9 cellular contexts compared by ENCODE assay signal in the genomic region with DNA sequence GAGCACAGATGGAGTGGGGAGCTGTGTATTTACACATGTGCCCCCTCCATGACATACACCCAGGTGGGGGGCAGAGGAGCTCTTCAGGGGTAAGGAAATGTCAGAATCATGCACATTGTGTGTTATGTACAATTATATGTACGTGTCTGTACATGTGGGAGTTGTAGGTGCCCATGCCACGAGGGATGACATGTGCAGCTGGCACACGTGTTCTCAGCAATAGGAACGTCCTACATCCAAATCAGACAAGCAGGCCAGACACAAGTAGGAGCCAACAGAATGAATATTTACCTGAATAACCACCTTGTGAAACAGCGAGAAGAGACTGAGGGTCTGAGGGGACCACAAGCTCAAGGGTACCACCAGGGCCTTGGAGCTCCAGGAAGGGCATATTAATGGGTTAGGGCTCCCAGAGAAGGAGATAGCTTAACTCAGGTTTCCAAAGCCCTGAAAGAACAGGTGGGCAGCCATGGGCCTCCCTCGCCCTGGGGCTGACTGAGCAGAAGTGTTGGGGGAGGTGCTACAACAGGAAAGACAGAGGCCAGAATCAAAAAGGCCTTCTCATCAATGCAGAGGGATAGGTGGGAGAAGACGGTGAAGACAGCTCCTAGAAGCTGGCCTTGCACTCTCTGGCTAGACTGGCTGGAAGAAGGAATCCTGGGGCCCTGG. TPM values are rescaled to one million over a fixed set of nuclear protein-coding genes. Genes with fewer than 3 reads are reported as not detected.
A peak's percentile ranks its signal among the peaks of the same experiment; 100 is the strongest.
DNase-seq lines count a peak whose midpoint lies in the region; ATAC-seq and TF ChIP-seq lines count a peak whose summit lies in the region.
"Had no signal": no experiment of that assay in that cellular context is flagged by ENCODE, and none has a peak within 500 bp of the region (broad histone marks: within the 10 kb centered on the region; RNA-seq: fewer than 3 reads in every experiment).

No MANE protein-coding gene starts in this region.

- no peaks in the 10 kb centered on the region for H3K9me3 ChIP-seq in T-helper 17 cell (ENCODE audit: control insufficient read depth, low read length, poor library complexity, severe bottlenecking)
- H3K9me3 ChIP-seq in suprapubic skin, result no peaks in the 10 kb centered on the region
- H3K9me3 ChIP-seq in OCI-LY7 (ENCODE audit: low read length), result no peaks in the 10 kb centered on the region
- H3K9me3 ChIP-seq: MG63 had no signal

- no peaks in the 10 kb centered on the region for H3K9me3 Mint-ChIP-seq in immature natural killer cell

- H3K4me2 ChIP-seq in OCI-LY7 (ENCODE audit: low read length), result no peak overlapping the region

- H4K20me1 ChIP-seq in OCI-LY7 (ENCODE audit: insufficient read depth, low read length), result no peaks in the 10 kb centered on the region

- TF ChIP-seq POLR2A in suprapubic skin (IDR thresholded peaks at IDR 0.05), result no peak

- H3K27me3 Mint-ChIP-seq in T-helper 17 cell, result peaks cover 16% of the 10 kb centered on the region
- H3K27me3 Mint-ChIP-seq in immature natural killer cell (ENCODE audit: low read depth in 3 of 3), result peaks cover 8 to 17% (median 11%) of the 10 kb centered on the region in 3 donors

- peaks cover 32% of the 10 kb centered on the region for H3K4me1 Mint-ChIP-seq in T-helper 17 cell
- H3K4me1 Mint-ChIP-seq in immature natural killer cell, result peaks cover 44 to 54% of the 10 kb centered on the region in 2 donors

- CTCF ChIA-PET in OCI-LY7 (lab: Charles Lee; ENCODE audit: unreplicated experiment), result no interaction called here

- H3K36me3 ChIP-seq in suprapubic skin (peaks cover 22% of the 10 kb centered on the region), OCI-LY7 (ENCODE audit: insufficient read depth, low read length) (no peaks in the 10 kb centered on the region)

- H3K4me3 ChIP-seq in suprapubic skin (peak overlapping the region; percentile 58), OCI-LY7 (ENCODE audit: low read depth, low read length, poor library complexity, severe bottlenecking) (no peak overlapping the region)
- H3K4me3 ChIP-seq: MG63 had no signal

- H2AFZ ChIP-seq in OCI-LY7 (ENCODE audit: low read length), result no peak overlapping the region

- no peak for TF ChIP-seq CTCF in suprapubic skin (IDR thresholded peaks at IDR 0.05)
- TF ChIP-seq CTCF in GM13976 (IDR thresholded peaks at IDR 0.05; ENCODE audit: borderline replicate concordance, control extremely low read depth, extremely low read depth, insufficient read depth, missing control alignments), result no peak
- TF ChIP-seq CTCF in OCI-LY7 (conservative IDR thresholded peaks at IDR 0.05; ENCODE audit: low read length), result no peak

- POLR2A ChIA-PET in OCI-LY7 (lab: Charles Lee), result no interaction called here

- BruUV-seq in OCI-LY7 (replicated peaks; lab: Mats Ljungman, UMichigan), result no TSS peak

- H3K36me3 Mint-ChIP-seq in T-helper 17 cell (ENCODE audit: low read depth), result no peaks in the 10 kb centered on the region
- no peaks in the 10 kb centered on the region for H3K36me3 Mint-ChIP-seq in immature natural killer cell

- no peak for ATAC-seq in T-helper 17 cell
- ATAC-seq in HG03432 (IDR thresholded peaks at IDR 0.05; ENCODE audit: unreplicated experiment), result no peak

- peak overlapping the region; percentile 71 for H3K27ac Mint-ChIP-seq in T-helper 17 cell
- peak overlapping the region; percentile 18 to 85 (median 57) for H3K27ac Mint-ChIP-seq in immature natural killer cell

- H3K27ac ChIP-seq in suprapubic skin (peak overlapping the region; percentile 77), OCI-LY7 (ENCODE audit: low read depth, low read length, poor library complexity, severe bottlenecking) (no peak overlapping the region)

- intact Hi-C loops in OCI-LY7 (cut with micrococcal nuclease; ENCODE audit: unreplicated experiment), result no loop called here

- H3K4me1 ChIP-seq in suprapubic skin (peaks cover 76% of the 10 kb centered on the region), OCI-LY7 (ENCODE audit: insufficient read depth, low read length, poor library complexity, severe bottlenecking) (no peaks in the 10 kb centered on the region)

- TF ChIP-seq EP300 in suprapubic skin (IDR thresholded peaks at IDR 0.05), result no peak

- H3K27me3 ChIP-seq in suprapubic skin, result peaks cover 6% of the 10 kb centered on the region
- H3K27me3 ChIP-seq: MG63 had no signal

- H3K4me3 Mint-ChIP-seq in T-helper 17 cell (no peak overlapping the region), immature natural killer cell (peak overlapping the region in 3 of 5 donors; percentile 20 to 41 (median 22))

- H3K9me2 ChIP-seq in OCI-LY7 (ENCODE audit: insufficient read depth, low read length), result no peaks in the 10 kb centered on the region

- no peaks in the 10 kb centered on the region for H3K79me2 ChIP-seq in OCI-LY7 (ENCODE audit: insufficient read depth, low read depth, low read length)

- in situ Hi-C loops in GM13976 (cut with MboI; ENCODE audit: low sequenced_read_pairs, unreplicated experiment), result no loop called here

- WGBS in suprapubic skin, result 44% methylated on average over 7 of the region's 7 CpGs

- DNase-seq in NCI-H146 (lab: John Stamatoyannopoulos, UW), result peak; percentile 17
- no peak for DNase-seq in NCI-H146 treated with DMSO at 0.1 percent for 48 hours (lab: John Stamatoyannopoulos, UW; ENCODE audit: unreplicated experiment)
- no peak for DNase-seq in T-helper 17 cell
- no peak for DNase-seq in immature natural killer cell
- no peak for DNase-seq in suprapubic skin (ENCODE audit: low spot score in 2 of 2)
- DNase-seq in GM13976 (ENCODE audit: low spot score), result no peak
- no peak for DNase-seq in OCI-LY7 (ENCODE audit: low spot score)

RNA-seq across cellular contexts. Expression of a gene that starts 3.2 kb away (rescaled TPM):
- not detected for total RNA-seq in T-helper 17 cell
- polyA plus RNA-seq in immature natural killer cell, result not detected
- total RNA-seq in suprapubic skin, result 100 to 1,000 TPM in 2 of 4 donors, 10 to 100 TPM in 2; 41.6 to 188 (median 93.1) TPM
- not detected in 2 replicates for total RNA-seq in OCI-LY7 (2014; rRNA removed; shearing (Covaris generic))
- total RNA-seq in OCI-LY7 (2022), result not detected in 2 replicates

RNA-seq across cellular contexts. Expression of a gene that starts 55.9 kb away (rescaled TPM):
- total RNA-seq in T-helper 17 cell, result 10 to 100 TPM; 44.0 to 47.6 TPM
- 100 to 1,000 TPM; 108 to 224 (median 119) TPM for polyA plus RNA-seq in immature natural killer cell
- 100 to 1,000 TPM in 3 of 4 donors, 10 to 100 TPM in 1; 97.9 to 117 (median 103) TPM for total RNA-seq in suprapubic skin
- total RNA-seq in OCI-LY7 (2014; rRNA removed; shearing (Covaris generic)), result 67.7 and 89.7 TPM in 2 replicates
- 54.6 and 56.1 TPM in 2 replicates for total RNA-seq in OCI-LY7 (2022)

Comparison
In these comparisons a context has a peak if more than half of its experiments do, and no peak if none do; other contexts are left out.
1. RNA of a gene that starts 3.2 kb away (total RNA-seq): 41.6 to 188 TPM in suprapubic skin; not detected in OCI-LY7 and not detected in T-helper 17 cell; every median in the first group is over 10 times any median in the second.